Comparison of ENCODE assay signal across 9 cellular contexts in genomic region chr6:35691027-35691824, GRCh38. TPM values are rescaled to one million over a fixed set of nuclear protein-coding genes. Genes with fewer than 3 reads are reported as not detected.
DNase-seq lines count a peak whose midpoint lies in the region; ATAC-seq and TF ChIP-seq lines count a peak whose summit lies in the region.
"Had no signal": no experiment of that assay in that cellular context is flagged by ENCODE, and none has a peak within 500 bp of the region (broad histone marks: within the 10 kb centered on the region; RNA-seq: fewer than 3 reads in every experiment).

No MANE protein-coding gene starts in this region.

- H3K27me3 ChIP-seq in left ventricle myocardium inferior (ENCODE audit: low read depth) = no peaks in the 10 kb centered on the region
- peaks cover 6% of the 10 kb centered on the region for H3K27me3 ChIP-seq in H7 (ENCODE audit: control insufficient read depth, insufficient read depth, low read length)

- H3K27me3 Mint-ChIP-seq in CD14-positive monocyte (ENCODE audit: low read depth in 3 of 3) = peaks cover 0 to 2% (median 1%) of the 10 kb centered on the region in 3 donors

- peak overlapping the region; percentile 60 to 78 for H3K4me3 Mint-ChIP-seq in CD14-positive monocyte

- H3K27ac ChIP-seq in left ventricle myocardium inferior (replicated peaks) = peak overlapping the region; percentile 99

- H3K36me3 ChIP-seq in left ventricle myocardium inferior (no peaks in the 10 kb centered on the region), H7 (replicated peaks; ENCODE audit: control insufficient read depth, insufficient read depth, low read length) (no peaks in the 10 kb centered on the region)

- TF ChIP-seq CTCF in CD14-positive monocyte (IDR thresholded peaks at IDR 0.05) = no peak
- TF ChIP-seq CTCF in left ventricle myocardium inferior (IDR thresholded peaks at IDR 0.05; ENCODE audit: borderline replicate concordance) = no peak

- H3K4me3 ChIP-seq in left ventricle myocardium inferior = no peak overlapping the region
- no peak overlapping the region for H3K4me3 ChIP-seq in H7 (ENCODE audit: insufficient read depth, low read depth, low read length)

- intact Hi-C loops in CD14-positive monocyte (cut with micrococcal nuclease) (loop anchor here in 1 of 2 donors (5.0 kb wide), 1 partner anchor 41 kb away; no protein-coding TSS in a partner anchor), left ventricle myocardium inferior (cut with micrococcal nuclease) (no loop called here)

- no peaks in the 10 kb centered on the region for H3K36me3 Mint-ChIP-seq in CD14-positive monocyte

- peaks cover 0 to 11% (median 4%) of the 10 kb centered on the region in 7 donors for H3K9me3 Mint-ChIP-seq in CD14-positive monocyte

- ATAC-seq in HG02571 (IDR thresholded peaks at IDR 0.05; ENCODE audit: unreplicated experiment) = no peak

- H3K27ac Mint-ChIP-seq in CD14-positive monocyte = peak overlapping the region; percentile 94 to 100 (median 97)

- DNase-seq in CD14-positive monocyte (ENCODE audit: low spot score) (peak; percentile 79), amygdala (lab: John Stamatoyannopoulos, UW) (peak in 36 of 56 donors; percentile 3 to 72 (median 35)), left ventricle myocardium inferior (peak; percentile 89), pons (ENCODE audit: low spot score) (peak; percentile 64), T1000 (lab: John Stamatoyannopoulos, UW) (no peak), H7 (no peak)
- no peak for DNase-seq in activated CD4-positive, alpha-beta T cell treated with anti-CD3 and anti-CD28 coated beads for 4 hours
- DNase-seq: Caco-2 had no signal

- H3K4me1 Mint-ChIP-seq in CD14-positive monocyte = peaks cover 38% of the 10 kb centered on the region

- H3K4me1 ChIP-seq in left ventricle myocardium inferior = peaks cover 45% of the 10 kb centered on the region

- peaks cover 4% of the 10 kb centered on the region for H3K9me3 ChIP-seq in left ventricle myocardium inferior (replicated peaks)
- H3K9me3 ChIP-seq: Caco-2 had no signal

RNA-seq across cellular contexts. Expression of gene FKBP5, which starts 2.5 kb away (rescaled TPM):
- polyA plus RNA-seq in CD14-positive monocyte = 10 to 100 TPM; 56.9 to 58.5 TPM
- 101 TPM for total RNA-seq in left ventricle myocardium inferior
- 13.2 and 15.0 TPM in 2 replicates for total RNA-seq in H7 (2014; rRNA removed; shearing (Covaris generic))

RNA-seq across cellular contexts. Expression of gene ARMC12, which starts 45.6 kb away (rescaled TPM):
- not detected for polyA plus RNA-seq in CD14-positive monocyte
- total RNA-seq in left ventricle myocardium inferior = not detected
- 0.94 and 3.0 TPM in 2 replicates for total RNA-seq in H7 (2014; rRNA removed; shearing (Covaris generic))
- total RNA-seq: Caco-2 had no signal

Comparison
In these comparisons a context has a peak if more than half of its experiments do, and no peak if none do; other contexts are left out.
1. DNase-seq: peak in CD14-positive monocyte (single experiment), amygdala (36 of 56), left ventricle myocardium inferior (single experiment) and pons (single experiment); none in T1000 (single experiment), H7 (single experiment) and activated CD4-positive, alpha-beta T cell treated with anti-CD3 and anti-CD28 coated beads for 4 hours (0 of 2).